1 cellular context compared by ENCODE assay signal in the genomic region with DNA sequence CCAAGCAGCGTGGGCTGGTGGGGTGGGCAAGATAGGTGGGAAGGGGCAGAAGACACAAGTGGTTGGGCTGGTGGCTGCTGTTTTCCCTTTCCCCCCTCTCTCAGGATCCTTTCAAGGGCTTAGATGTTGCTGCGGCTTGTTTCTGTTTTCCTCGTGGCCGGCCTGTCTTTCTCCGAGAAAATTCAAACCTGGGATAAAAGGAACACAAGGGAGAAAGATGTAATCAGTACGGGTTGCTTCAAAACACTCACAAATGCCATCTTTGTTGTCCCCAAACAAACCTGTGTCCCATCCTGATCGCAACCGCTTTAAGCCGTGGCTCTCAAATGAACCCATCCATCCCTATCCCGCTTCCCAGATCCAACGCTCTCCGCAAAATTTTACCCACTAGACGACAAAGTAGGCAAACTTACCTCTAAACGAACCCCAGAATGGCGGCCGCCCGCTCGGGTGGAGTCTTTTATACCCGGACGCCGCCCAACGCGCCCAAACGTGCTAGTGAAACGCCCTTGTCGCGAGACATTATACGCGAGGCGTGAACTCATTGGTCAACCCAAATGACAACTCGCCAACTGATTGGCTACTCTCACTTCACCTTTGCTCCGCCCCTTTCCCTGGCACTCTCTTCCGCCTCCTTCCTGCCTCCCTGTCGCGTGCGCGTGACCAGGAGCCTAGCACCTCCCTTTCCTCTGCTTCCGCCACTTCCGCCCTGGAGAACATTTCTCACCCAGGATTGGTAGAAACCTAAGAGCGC.
TF ChIP-seq lines count a peak whose summit lies in the region.

A gene (minus strand): TSS at position 433 of the 754 bp plus-strand sequence. CDS start 7,299 bp downstream, outside the sequence.

TF ChIP-seq in HepG2, 621 proteins besides CTCF, POLR2A, EP300 and RAD21 (continued from another document and continues in another):
- TF ChIP-seq, protein P1, sequence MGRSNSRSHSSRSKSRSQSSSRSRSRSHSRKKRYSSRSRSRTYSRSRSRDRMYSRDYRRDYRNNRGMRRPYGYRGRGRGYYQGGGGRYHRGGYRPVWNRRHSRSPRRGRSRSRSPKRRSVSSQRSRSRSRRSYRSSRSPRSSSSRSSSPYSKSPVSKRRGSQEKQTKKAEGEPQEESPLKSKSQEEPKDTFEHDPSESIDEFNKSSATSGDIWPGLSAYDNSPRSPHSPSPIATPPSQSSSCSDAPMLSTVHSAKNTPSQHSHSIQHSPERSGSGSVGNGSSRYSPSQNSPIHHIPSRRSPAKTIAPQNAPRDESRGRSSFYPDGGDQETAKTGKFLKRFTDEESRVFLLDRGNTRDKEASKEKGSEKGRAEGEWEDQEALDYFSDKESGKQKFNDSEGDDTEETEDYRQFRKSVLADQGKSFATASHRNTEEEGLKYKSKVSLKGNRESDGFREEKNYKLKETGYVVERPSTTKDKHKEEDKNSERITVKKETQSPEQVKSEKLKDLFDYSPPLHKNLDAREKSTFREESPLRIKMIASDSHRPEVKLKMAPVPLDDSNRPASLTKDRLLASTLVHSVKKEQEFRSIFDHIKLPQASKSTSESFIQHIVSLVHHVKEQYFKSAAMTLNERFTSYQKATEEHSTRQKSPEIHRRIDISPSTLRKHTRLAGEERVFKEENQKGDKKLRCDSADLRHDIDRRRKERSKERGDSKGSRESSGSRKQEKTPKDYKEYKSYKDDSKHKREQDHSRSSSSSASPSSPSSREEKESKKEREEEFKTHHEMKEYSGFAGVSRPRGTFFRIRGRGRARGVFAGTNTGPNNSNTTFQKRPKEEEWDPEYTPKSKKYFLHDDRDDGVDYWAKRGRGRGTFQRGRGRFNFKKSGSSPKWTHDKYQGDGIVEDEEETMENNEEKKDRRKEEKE (IDR thresholded peaks at IDR 0.05) = no peak
- TF ChIP-seq ZNF7 (CRISPR knock-in tag; IDR thresholded peaks at IDR 0.05) (no peak), ZNF260 (CRISPR knock-in tag; IDR thresholded peaks at IDR 0.05; ENCODE audit: borderline replicate concordance, low read depth) (no peak), KDM6A (CRISPR knock-in tag; IDR thresholded peaks at IDR 0.05; ENCODE audit: low read depth) (no peak), SMARCC2 (IDR thresholded peaks at IDR 0.05) (no peak), PLRG1 (conservative IDR thresholded peaks at IDR 0.05) (no peak), PAWR (CRISPR knock-in tag; IDR thresholded peaks at IDR 0.05; ENCODE audit: borderline replicate concordance) (no peak), ZNF484 (CRISPR knock-in tag; IDR thresholded peaks at IDR 0.05; ENCODE audit: borderline replicate concordance, low read depth) (no peak), BCL6 (CRISPR knock-in tag; IDR thresholded peaks at IDR 0.05) (peak; percentile 51; the same call in 1 of the 2 replicates), ZNF230 (CRISPR knock-in tag; IDR thresholded peaks at IDR 0.05) (no peak; the same call in 1 of the 2 replicates), ZNF766 (CRISPR knock-in tag; IDR thresholded peaks at IDR 0.05; ENCODE audit: borderline replicate concordance) (peak; percentile 66; the same call in 1 of the 2 replicates), BRCA1 (CRISPR knock-in tag; IDR thresholded peaks at IDR 0.05) (no peak), ZNF546 (CRISPR knock-in tag; conservative IDR thresholded peaks at IDR 0.05) (no peak), ZNF205 (CRISPR knock-in tag; IDR thresholded peaks at IDR 0.05) (peak; percentile 63; the same call in 1 of the 2 replicates), ZSCAN25 (CRISPR knock-in tag; IDR thresholded peaks at IDR 0.05) (peak; percentile 27; the same call in 1 of the 2 replicates), MED1 (CRISPR knock-in tag; IDR thresholded peaks at IDR 0.05) (peak; percentile 68; the same call in 1 of the 2 replicates), DPF2 (CRISPR knock-in tag; IDR thresholded peaks at IDR 0.05; ENCODE audit: borderline replicate concordance, low read depth) (no peak), SMYD3 (CRISPR knock-in tag; IDR thresholded peaks at IDR 0.05) (peak; percentile 96; the same call in 1 of the 2 replicates), NFRKB (IDR thresholded peaks at IDR 0.05) (peak; percentile 99), ZSCAN20 (CRISPR knock-in tag; IDR thresholded peaks at IDR 0.05; ENCODE audit: borderline replicate concordance) (peak; percentile 71; the same call in 1 of the 2 replicates), ZNF652 (CRISPR knock-in tag; IDR thresholded peaks at IDR 0.05; ENCODE audit: borderline replicate concordance, low read depth) (0 out of 2 replicates have a peak, but pooled peaks have one; percentile 14), HNRNPLL (IDR thresholded peaks at IDR 0.05; ENCODE audit: low read depth, low read length, poor library complexity, severe bottlenecking) (no peak), ZNF224 (CRISPR knock-in tag; IDR thresholded peaks at IDR 0.05) (peak; percentile 52; the same call in 1 of the 2 replicates), HMGA1 (CRISPR knock-in tag; conservative IDR thresholded peaks at IDR 0.05) (no peak), CHCHD3 (CRISPR knock-in tag; IDR thresholded peaks at IDR 0.05) (no peak), ZSCAN9 (CRISPR knock-in tag; IDR thresholded peaks at IDR 0.05; ENCODE audit: borderline replicate concordance) (peak; percentile 88), HNRNPL (IDR thresholded peaks at IDR 0.05; ENCODE audit: low read depth, low read length) (peak; percentile 79), NR2F1 (CRISPR knock-in tag; IDR thresholded peaks at IDR 0.05) (peak in 1 of 2 experiments; percentile 53; a peak in 1 of 4 replicates), U2AF1 (optimal IDR thresholded peaks at IDR 0.05; ENCODE audit: low read depth, low read length) (peak; percentile 97), FOSL2 (CRISPR knock-in tag; IDR thresholded peaks at IDR 0.05) (peak; percentile 31; the same call in 1 of the 2 replicates), SOX13 (IDR thresholded peaks at IDR 0.05) (peak; percentile 38), SOX13 (CRISPR knock-in tag; conservative IDR thresholded peaks at IDR 0.05 in 1 of 2, IDR thresholded peaks at IDR 0.05 in 1 of 2) (peak; percentile 57 to 98; a peak in 3 of 4 replicates), ZBTB21 (CRISPR knock-in tag; IDR thresholded peaks at IDR 0.05) (no peak), TBL1XR1 (IDR thresholded peaks at IDR 0.05; ENCODE audit: borderline replicate concordance, low read length, partially characterized antibody) (peak; percentile 53), ZMYM3 (CRISPR knock-in tag; IDR thresholded peaks at IDR 0.05) (no peak), NKX3-1 (CRISPR knock-in tag; IDR thresholded peaks at IDR 0.05) (peak; percentile 76; the same call in 1 of the 2 replicates), DNMT1 (CRISPR knock-in tag; IDR thresholded peaks at IDR 0.05) (no peak), ZNF282 (IDR thresholded peaks at IDR 0.05; ENCODE audit: partially characterized antibody) (no peak), ZNF607 (CRISPR knock-in tag; IDR thresholded peaks at IDR 0.05; ENCODE audit: borderline replicate concordance) (no peak; the same call in 1 of the 2 replicates), ATRX (CRISPR knock-in tag; IDR thresholded peaks at IDR 0.05; ENCODE audit: borderline replicate concordance) (no peak), ZNF749 (CRISPR knock-in tag; IDR thresholded peaks at IDR 0.05; ENCODE audit: borderline replicate concordance) (no peak)
- TF ChIP-seq, protein P2, sequence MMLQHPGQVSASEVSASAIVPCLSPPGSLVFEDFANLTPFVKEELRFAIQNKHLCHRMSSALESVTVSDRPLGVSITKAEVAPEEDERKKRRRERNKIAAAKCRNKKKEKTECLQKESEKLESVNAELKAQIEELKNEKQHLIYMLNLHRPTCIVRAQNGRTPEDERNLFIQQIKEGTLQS (CRISPR knock-in tag; IDR thresholded peaks at IDR 0.05) = peak; percentile 29; the same call in 1 of the 2 replicates
- TF ChIP-seq, protein P3, sequence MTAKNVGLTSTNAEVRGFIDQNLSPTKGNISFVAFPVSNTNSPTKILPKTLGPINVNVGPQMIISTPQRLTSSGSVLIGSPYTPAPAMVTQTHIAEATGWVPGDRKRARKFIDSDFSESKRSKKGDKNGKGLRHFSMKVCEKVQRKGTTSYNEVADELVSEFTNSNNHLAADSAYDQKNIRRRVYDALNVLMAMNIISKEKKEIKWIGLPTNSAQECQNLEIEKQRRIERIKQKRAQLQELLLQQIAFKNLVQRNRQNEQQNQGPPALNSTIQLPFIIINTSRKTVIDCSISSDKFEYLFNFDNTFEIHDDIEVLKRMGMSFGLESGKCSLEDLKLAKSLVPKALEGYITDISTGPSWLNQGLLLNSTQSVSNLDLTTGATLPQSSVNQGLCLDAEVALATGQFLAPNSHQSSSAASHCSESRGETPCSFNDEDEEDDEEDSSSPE (CRISPR knock-in tag; IDR thresholded peaks at IDR 0.05) = no peak; the same call in none of the 2 replicates
- TF ChIP-seq, protein P4, sequence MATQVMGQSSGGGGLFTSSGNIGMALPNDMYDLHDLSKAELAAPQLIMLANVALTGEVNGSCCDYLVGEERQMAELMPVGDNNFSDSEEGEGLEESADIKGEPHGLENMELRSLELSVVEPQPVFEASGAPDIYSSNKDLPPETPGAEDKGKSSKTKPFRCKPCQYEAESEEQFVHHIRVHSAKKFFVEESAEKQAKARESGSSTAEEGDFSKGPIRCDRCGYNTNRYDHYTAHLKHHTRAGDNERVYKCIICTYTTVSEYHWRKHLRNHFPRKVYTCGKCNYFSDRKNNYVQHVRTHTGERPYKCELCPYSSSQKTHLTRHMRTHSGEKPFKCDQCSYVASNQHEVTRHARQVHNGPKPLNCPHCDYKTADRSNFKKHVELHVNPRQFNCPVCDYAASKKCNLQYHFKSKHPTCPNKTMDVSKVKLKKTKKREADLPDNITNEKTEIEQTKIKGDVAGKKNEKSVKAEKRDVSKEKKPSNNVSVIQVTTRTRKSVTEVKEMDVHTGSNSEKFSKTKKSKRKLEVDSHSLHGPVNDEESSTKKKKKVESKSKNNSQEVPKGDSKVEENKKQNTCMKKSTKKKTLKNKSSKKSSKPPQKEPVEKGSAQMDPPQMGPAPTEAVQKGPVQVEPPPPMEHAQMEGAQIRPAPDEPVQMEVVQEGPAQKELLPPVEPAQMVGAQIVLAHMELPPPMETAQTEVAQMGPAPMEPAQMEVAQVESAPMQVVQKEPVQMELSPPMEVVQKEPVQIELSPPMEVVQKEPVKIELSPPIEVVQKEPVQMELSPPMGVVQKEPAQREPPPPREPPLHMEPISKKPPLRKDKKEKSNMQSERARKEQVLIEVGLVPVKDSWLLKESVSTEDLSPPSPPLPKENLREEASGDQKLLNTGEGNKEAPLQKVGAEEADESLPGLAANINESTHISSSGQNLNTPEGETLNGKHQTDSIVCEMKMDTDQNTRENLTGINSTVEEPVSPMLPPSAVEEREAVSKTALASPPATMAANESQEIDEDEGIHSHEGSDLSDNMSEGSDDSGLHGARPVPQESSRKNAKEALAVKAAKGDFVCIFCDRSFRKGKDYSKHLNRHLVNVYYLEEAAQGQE (IDR thresholded peaks at IDR 0.05; ENCODE audit: borderline replicate concordance in 1 of 2, low read depth in 1 of 2, low read length in 2 of 2) = peak in 1 of 2 experiments; percentile 85; a peak in 1 of 4 replicates
- TF ChIP-seq, protein P5, sequence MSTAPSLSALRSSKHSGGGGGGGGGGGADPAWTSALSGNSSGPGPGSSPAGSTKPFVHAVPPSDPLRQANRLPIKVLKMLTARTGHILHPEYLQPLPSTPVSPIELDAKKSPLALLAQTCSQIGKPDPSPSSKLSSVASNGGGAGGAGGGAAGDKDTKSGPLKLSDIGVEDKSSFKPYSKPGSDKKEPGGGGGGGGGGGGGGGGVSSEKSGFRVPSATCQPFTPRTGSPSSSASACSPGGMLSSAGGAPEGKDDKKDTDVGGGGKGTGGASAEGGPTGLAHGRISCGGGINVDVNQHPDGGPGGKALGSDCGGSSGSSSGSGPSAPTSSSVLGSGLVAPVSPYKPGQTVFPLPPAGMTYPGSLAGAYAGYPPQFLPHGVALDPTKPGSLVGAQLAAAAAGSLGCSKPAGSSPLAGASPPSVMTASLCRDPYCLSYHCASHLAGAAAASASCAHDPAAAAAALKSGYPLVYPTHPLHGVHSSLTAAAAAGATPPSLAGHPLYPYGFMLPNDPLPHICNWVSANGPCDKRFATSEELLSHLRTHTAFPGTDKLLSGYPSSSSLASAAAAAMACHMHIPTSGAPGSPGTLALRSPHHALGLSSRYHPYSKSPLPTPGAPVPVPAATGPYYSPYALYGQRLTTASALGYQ (CRISPR knock-in tag; IDR thresholded peaks at IDR 0.05) = peak; percentile 89
- TF ChIP-seq, protein P6, sequence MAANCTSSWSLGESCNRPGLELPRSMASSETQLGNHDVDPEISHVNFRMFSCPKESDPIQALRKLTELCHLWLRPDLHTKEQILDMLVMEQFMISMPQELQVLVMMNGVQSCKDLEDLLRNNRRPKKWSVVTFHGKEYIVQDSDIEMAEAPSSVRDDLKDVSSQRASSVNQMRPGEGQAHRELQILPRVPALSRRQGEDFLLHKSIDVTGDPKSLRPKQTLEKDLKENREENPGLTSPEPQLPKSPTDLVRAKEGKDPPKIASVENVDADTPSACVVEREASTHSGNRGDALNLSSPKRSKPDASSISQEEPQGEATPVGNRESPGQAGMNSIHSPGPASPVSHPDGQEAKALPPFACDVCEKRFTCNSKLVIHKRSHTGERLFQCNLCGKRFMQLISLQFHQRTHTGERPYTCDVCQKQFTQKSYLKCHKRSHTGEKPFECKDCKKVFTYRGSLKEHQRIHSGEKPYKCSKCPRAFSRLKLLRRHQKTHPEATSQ (CRISPR knock-in tag; IDR thresholded peaks at IDR 0.05; ENCODE audit: borderline replicate concordance) = peak; percentile 90; the same call in 1 of the 2 replicates
- TF ChIP-seq, protein P7, sequence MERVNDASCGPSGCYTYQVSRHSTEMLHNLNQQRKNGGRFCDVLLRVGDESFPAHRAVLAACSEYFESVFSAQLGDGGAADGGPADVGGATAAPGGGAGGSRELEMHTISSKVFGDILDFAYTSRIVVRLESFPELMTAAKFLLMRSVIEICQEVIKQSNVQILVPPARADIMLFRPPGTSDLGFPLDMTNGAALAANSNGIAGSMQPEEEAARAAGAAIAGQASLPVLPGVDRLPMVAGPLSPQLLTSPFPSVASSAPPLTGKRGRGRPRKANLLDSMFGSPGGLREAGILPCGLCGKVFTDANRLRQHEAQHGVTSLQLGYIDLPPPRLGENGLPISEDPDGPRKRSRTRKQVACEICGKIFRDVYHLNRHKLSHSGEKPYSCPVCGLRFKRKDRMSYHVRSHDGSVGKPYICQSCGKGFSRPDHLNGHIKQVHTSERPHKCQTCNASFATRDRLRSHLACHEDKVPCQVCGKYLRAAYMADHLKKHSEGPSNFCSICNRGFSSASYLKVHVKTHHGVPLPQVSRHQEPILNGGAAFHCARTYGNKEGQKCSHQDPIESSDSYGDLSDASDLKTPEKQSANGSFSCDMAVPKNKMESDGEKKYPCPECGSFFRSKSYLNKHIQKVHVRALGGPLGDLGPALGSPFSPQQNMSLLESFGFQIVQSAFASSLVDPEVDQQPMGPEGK (CRISPR knock-in tag; IDR thresholded peaks at IDR 0.05) = peak; percentile 46; the same call in 1 of the 2 replicates
- TF ChIP-seq, protein P8, sequence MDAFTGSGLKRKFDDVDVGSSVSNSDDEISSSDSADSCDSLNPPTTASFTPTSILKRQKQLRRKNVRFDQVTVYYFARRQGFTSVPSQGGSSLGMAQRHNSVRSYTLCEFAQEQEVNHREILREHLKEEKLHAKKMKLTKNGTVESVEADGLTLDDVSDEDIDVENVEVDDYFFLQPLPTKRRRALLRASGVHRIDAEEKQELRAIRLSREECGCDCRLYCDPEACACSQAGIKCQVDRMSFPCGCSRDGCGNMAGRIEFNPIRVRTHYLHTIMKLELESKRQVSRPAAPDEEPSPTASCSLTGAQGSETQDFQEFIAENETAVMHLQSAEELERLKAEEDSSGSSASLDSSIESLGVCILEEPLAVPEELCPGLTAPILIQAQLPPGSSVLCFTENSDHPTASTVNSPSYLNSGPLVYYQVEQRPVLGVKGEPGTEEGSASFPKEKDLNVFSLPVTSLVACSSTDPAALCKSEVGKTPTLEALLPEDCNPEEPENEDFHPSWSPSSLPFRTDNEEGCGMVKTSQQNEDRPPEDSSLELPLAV (CRISPR knock-in tag; conservative IDR thresholded peaks at IDR 0.05; ENCODE audit: low read depth) = no peak
